29 cellular contexts compared by ENCODE assay signal in genomic region chr2:3572620-3573019, GRCh38. TPM values are rescaled to one million over a fixed set of nuclear protein-coding genes. Genes with fewer than 3 reads are reported as not detected.
A peak's percentile ranks its signal among the peaks of the same experiment; 100 is the strongest.
DNase-seq lines count a peak whose midpoint lies in the region; ATAC-seq and TF ChIP-seq lines count a peak whose summit lies in the region.
"Had no signal": no experiment of that assay in that cellular context is flagged by ENCODE, and none has a peak within 500 bp of the region (broad histone marks: within the 10 kb centered on the region; RNA-seq: fewer than 3 reads in every experiment).

No MANE protein-coding gene starts in this region.

- no peak overlapping the region for H3K4me3 ChIP-seq in PC-3 (ENCODE audit: low read length)
- H3K4me3 ChIP-seq: dorsolateral prefrontal cortex, right atrium auricular region, smooth muscle cell, suprapubic skin, upper lobe of left lung had no signal

- H2AFZ ChIP-seq in PC-3 (ENCODE audit: low read length), result peak overlapping the region; percentile 55; the same call in 1 of the 2 replicates

- no peaks in the 10 kb centered on the region for H3K9me3 Mint-ChIP-seq in neural crest cell
- H3K9me3 Mint-ChIP-seq: activated T-helper 17 cell treated with anti-CD3 and anti-CD28 coated beads, Interleukin-2, amount 50 U/mL, for 72 hours had no signal

- TF ChIP-seq CTCF in PC-3 (conservative IDR thresholded peaks at IDR 0.05; ENCODE audit: low read depth, low read length) (no peak), neural crest cell (conservative IDR thresholded peaks at IDR 0.05) (no peak)

- H3K27ac ChIP-seq in PC-3 (ENCODE audit: low read length), result no peak overlapping the region
- H3K27ac ChIP-seq: C4-2B, right atrium auricular region, suprapubic skin, upper lobe of left lung had no signal

- peaks cover 29% of the 10 kb centered on the region for H3K79me2 ChIP-seq in PC-3 (ENCODE audit: low read length)

- no peak for ATAC-seq in PC-3
- ATAC-seq: activated CD8-positive, alpha-beta T cell treated with anti-CD3 and anti-CD28 coated beads, Interleukin-2, amount 10 ng/mL, durations not matched to agents 7 days and 5 days; activated T-helper 17 cell treated with anti-CD3 and anti-CD28 coated beads, Interleukin-2, amount 50 U/mL, for 72 hours; SK-N-SH treated with all-trans-retinoic acid at 6 μM for 48 hours had no signal

- H3K9me3 ChIP-seq in PC-3 (ENCODE audit: low read length), result no peaks in the 10 kb centered on the region
- H3K9me3 ChIP-seq: right atrium auricular region, suprapubic skin, upper lobe of left lung had no signal

- H3K27me3 ChIP-seq in PC-3 (ENCODE audit: low read length), result no peaks in the 10 kb centered on the region
- H3K27me3 ChIP-seq: dorsolateral prefrontal cortex, right atrium auricular region, suprapubic skin, upper lobe of left lung had no signal

- CTCF ChIA-PET in PC-3 (lab: Charles Lee), result interaction anchor here (0.6 kb wide), 1 partner anchor 36 kb away, joined by 3 read pairs; no protein-coding TSS in a partner anchor

- H4K20me1 ChIP-seq in PC-3 (ENCODE audit: low read length), result peaks cover 19% of the 10 kb centered on the region

- peaks cover 11% of the 10 kb centered on the region for H3K4me1 ChIP-seq in PC-3 (ENCODE audit: insufficient read depth, low read length)

- H3K27me3 Mint-ChIP-seq in neural crest cell (ENCODE audit: low read depth), result no peaks in the 10 kb centered on the region
- H3K27me3 Mint-ChIP-seq: activated T-helper 17 cell treated with anti-CD3 and anti-CD28 coated beads, Interleukin-2, amount 50 U/mL, for 72 hours had no signal

- H3K4me1 Mint-ChIP-seq in neural crest cell, result peaks cover 29% of the 10 kb centered on the region

- peak overlapping the region; percentile 35; the same call in 1 of the 2 replicates for H3K4me2 ChIP-seq in PC-3 (ENCODE audit: low read length)
- H3K4me2 ChIP-seq: smooth muscle cell had no signal

- no peak overlapping the region for H3K9ac ChIP-seq in PC-3 (ENCODE audit: low read length)

- intact Hi-C loops in PC-3 (cut with micrococcal nuclease), result no loop called here

- H3K36me3 Mint-ChIP-seq in neural crest cell (ENCODE audit: low read depth), result peaks cover 14% of the 10 kb centered on the region

- POLR2A ChIA-PET in PC-3 (lab: Charles Lee; ENCODE audit: unreplicated experiment), result no interaction called here

- no peak overlapping the region for H3K27ac Mint-ChIP-seq in neural crest cell (ENCODE audit: unreplicated experiment)
- H3K27ac Mint-ChIP-seq: activated CD8-positive, alpha-beta T cell treated with anti-CD3 and anti-CD28 coated beads, Interleukin-2, amount 10 ng/mL, durations not matched to agents 7 days and 5 days; activated T-helper 17 cell treated with anti-CD3 and anti-CD28 coated beads, Interleukin-2, amount 50 U/mL, for 72 hours had no signal

- no peaks in the 10 kb centered on the region for H3F3A ChIP-seq in PC-3 (ENCODE audit: low read length, unreplicated experiment)

- peak overlapping the region; percentile 27 for H3K4me3 Mint-ChIP-seq in neural crest cell
- H3K4me3 Mint-ChIP-seq: activated CD8-positive, alpha-beta T cell treated with anti-CD3 and anti-CD28 coated beads, Interleukin-2, amount 10 ng/mL, durations not matched to agents 7 days and 5 days; activated T-helper 17 cell treated with anti-CD3 and anti-CD28 coated beads, Interleukin-2, amount 50 U/mL, for 72 hours had no signal

- BruUV-seq in PC-3 (replicated peaks; lab: Mats Ljungman, UMichigan), result no TSS peak

- peak; percentile 32 for DNase-seq in NCI-H82 (lab: John Stamatoyannopoulos, UW)
- no peak for DNase-seq in NCI-H82 treated with DMSO at 0.1 percent for 48 hours (lab: John Stamatoyannopoulos, UW; ENCODE audit: unreplicated experiment)
- DNase-seq in PC-3, result no peak
- no peak for DNase-seq in neural crest cell (ENCODE audit: low read depth, low spot score)
- DNase-seq in SW 1271 (lab: John Stamatoyannopoulos, UW), result no peak
- no peak for DNase-seq in anterior cingulate cortex (lab: John Stamatoyannopoulos, UW)
- DNase-seq: 8988T; activated CD8-positive, alpha-beta T cell treated with anti-CD3 and anti-CD28 coated beads, Interleukin-2, amount 10 ng/mL, durations not matched to agents 7 days and 5 days; activated naive CD4-positive, alpha-beta T cell treated with anti-CD3 and anti-CD28 coated beads, Interleukin-2, amount 50 U/mL, for 16 hours; amniotic stem cell; dorsolateral prefrontal cortex; GDM1; NCI-H1092 treated with DMSO at 0.1 percent for 48 hours; NCI-H1694 treated with DMSO at 0.1 percent for 48 hours; NCI-H446 treated with DMSO at 0.1 percent for 48 hours; Right ventricle myocardium superior; stimulated activated naive CD4-positive, alpha-beta T cell treated with Interleukin-2 at 50 U/mL for 16 hours; T-helper 2 cell had no signal

- H3K9me2 ChIP-seq in PC-3 (replicated peaks; ENCODE audit: low read length), result no peaks in the 10 kb centered on the region

- peaks cover 17% of the 10 kb centered on the region for H3K36me3 ChIP-seq in PC-3 (ENCODE audit: low read depth, low read length)

RNA-seq across cellular contexts. Expression of gene RPS7, which starts 2.4 kb away (rescaled TPM):
- total RNA-seq in PC-3 (2014; rRNA removed) (1,408 and 1,694 TPM in 2 replicates), neural crest cell (1,758 and 1,929 TPM in 2 replicates)

RNA-seq across cellular contexts. Expression of gene RNASEH1, which starts 14.5 kb away (rescaled TPM):
- total RNA-seq in PC-3 (2014; rRNA removed) (44.5 and 51.1 TPM in 2 replicates), neural crest cell (28.9 and 33.7 TPM in 2 replicates)

RNA-seq across cellular contexts. Expression of gene COLEC11, which starts 22.3 kb away (rescaled TPM):
- total RNA-seq in PC-3 (2014; rRNA removed) (0.44 TPM in 1 of 2 replicates, not detected in the other), neural crest cell (not detected in 2 replicates)
- total RNA-seq: activated CD8-positive, alpha-beta T cell treated with anti-CD3 and anti-CD28 coated beads, Interleukin-2, amount 10 ng/mL, durations not matched to agents 7 days and 5 days; chondrocyte; kidney epithelial cell; LHCN-M2; myocyte had no signal

RNA-seq across cellular contexts. Expression of gene ADI1, which starts 53.3 kb away (rescaled TPM):
- total RNA-seq in PC-3 (2014; rRNA removed), result 89.8 and 97.8 TPM in 2 replicates
- 32.4 and 32.8 TPM in 2 replicates for total RNA-seq in neural crest cell
